ENCODE assay signal across 9 cellular contexts in the genomic region with DNA sequence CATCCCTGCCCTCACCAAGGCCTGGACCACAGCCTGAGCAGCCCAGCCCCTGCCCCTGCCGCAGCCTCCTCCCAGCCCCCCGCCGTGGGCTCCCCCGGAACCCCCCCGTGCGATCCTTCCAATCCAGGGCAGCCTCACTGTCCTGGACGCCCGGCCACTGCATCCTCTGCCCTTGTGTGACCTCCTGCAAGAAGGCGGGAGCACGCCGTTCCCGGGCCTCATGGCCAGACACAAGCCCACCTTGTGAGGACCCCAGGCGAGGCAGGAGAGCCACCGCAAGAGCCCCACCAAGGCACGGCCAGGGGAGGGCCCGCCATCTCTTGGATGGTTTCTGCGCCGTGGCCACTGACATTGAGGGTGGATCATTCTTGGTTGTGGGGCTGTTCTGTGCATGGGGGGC. TPM values are rescaled to one million over a fixed set of nuclear protein-coding genes. Genes with fewer than 3 reads are reported as not detected.
A peak's percentile ranks its signal among the peaks of the same experiment; 100 is the strongest.
DNase-seq lines count a peak whose midpoint lies in the region; ATAC-seq and FAIRE-seq lines count a peak whose summit lies in the region.
"Had no signal": no experiment of that assay in that cellular context is flagged by ENCODE, and none has a peak within 500 bp of the region (broad histone marks: within the 10 kb centered on the region; RNA-seq: fewer than 3 reads in every experiment).

No MANE protein-coding gene starts in this region.

- H3K79me1 ChIP-seq in mesenchymal stem cell (replicated peaks; ENCODE audit: low read length, poor library complexity, severe bottlenecking), result no peaks in the 10 kb centered on the region

- no peak overlapping the region for H4K91ac ChIP-seq in mesenchymal stem cell (ENCODE audit: low read length)

- no peak overlapping the region for H2BK12ac ChIP-seq in mesenchymal stem cell (ENCODE audit: low read length in 2 of 2)

- no peak overlapping the region for H3K4me3 ChIP-seq in right cardiac atrium (ENCODE audit: low read length)
- H3K4me3 ChIP-seq in mesenchymal stem cell (ENCODE audit: insufficient read depth in 1 of 2, low read depth in 1 of 2, low read length in 2 of 2), result no peak overlapping the region

- H3K9me3 Mint-ChIP-seq in activated naive CD8-positive, alpha-beta T cell treated with anti-CD3 and anti-CD28 coated beads, Interleukin-2, amount 10 ng/mL, durations not matched to agents 7 days and 5 days, result no peaks in the 10 kb centered on the region

- ATAC-seq in right cardiac atrium, result peak; percentile 10 to 12
- no peak for ATAC-seq in activated naive CD8-positive, alpha-beta T cell treated with anti-CD3 and anti-CD28 coated beads, Interleukin-2, amount 10 ng/mL, durations not matched to agents 7 days and 5 days (ENCODE audit: low read depth)
- ATAC-seq in GM21526 (IDR thresholded peaks at IDR 0.05; ENCODE audit: low FRiP score, unreplicated experiment), result no peak
- ATAC-seq in GM19463 (IDR thresholded peaks at IDR 0.05; ENCODE audit: unreplicated experiment), result no peak

- peaks cover 37% of the 10 kb centered on the region for H3K4me1 Mint-ChIP-seq in activated naive CD8-positive, alpha-beta T cell treated with anti-CD3 and anti-CD28 coated beads, Interleukin-2, amount 10 ng/mL, durations not matched to agents 7 days and 5 days

- H3K4me1 ChIP-seq in right cardiac atrium (ENCODE audit: control insufficient read depth, insufficient read depth, low read length) (no peaks in the 10 kb centered on the region), mesenchymal stem cell (ENCODE audit: control insufficient read depth, insufficient read depth, low read depth, low read length) (peaks cover 74% of the 10 kb centered on the region)

- peak overlapping the region; percentile 77 for H3K4me3 Mint-ChIP-seq in activated naive CD8-positive, alpha-beta T cell treated with anti-CD3 and anti-CD28 coated beads, Interleukin-2, amount 10 ng/mL, durations not matched to agents 7 days and 5 days

- no peak overlapping the region for H3K4me2 ChIP-seq in mesenchymal stem cell (ENCODE audit: low read length, poor library complexity, severe bottlenecking)

- peak overlapping the region; percentile 54 for H2AK5ac ChIP-seq in mesenchymal stem cell (ENCODE audit: low read length, severe bottlenecking)

- DNase-seq in right cardiac atrium, result peak in 1 of 3 donors; percentile 76
- no peak for DNase-seq in cardiac septum (ENCODE audit: low spot score)
- no peak for DNase-seq in activated naive CD8-positive, alpha-beta T cell treated with anti-CD3 and anti-CD28 coated beads, Interleukin-2, amount 10 ng/mL, durations not matched to agents 7 days and 5 days
- DNase-seq in mesenchymal stem cell, result no peak
- DNase-seq in putamen (ENCODE audit: low spot score), result no peak
- no peak for DNase-seq in GM19239 (ENCODE audit: insufficient read length, low spot score)
- DNase-seq: mammary epithelial cell had no signal

- no peak overlapping the region for H3K18ac ChIP-seq in mesenchymal stem cell (ENCODE audit: low read depth in 1 of 2, low read length in 2 of 2)

- FAIRE-seq in GM19239 (lab: Jason Lieb, UNC), result no peak

- no peak overlapping the region for H3K14ac ChIP-seq in mesenchymal stem cell (ENCODE audit: low read length in 2 of 2)

- 44% methylated on average over 18 of the region's 18 CpGs for WGBS in right cardiac atrium
- WGBS in mesenchymal stem cell, result 77% methylated on average over 18 of the region's 18 CpGs

- H3K27me3 Mint-ChIP-seq in activated naive CD8-positive, alpha-beta T cell treated with anti-CD3 and anti-CD28 coated beads, Interleukin-2, amount 10 ng/mL, durations not matched to agents 7 days and 5 days, result no peaks in the 10 kb centered on the region

- H3K9ac ChIP-seq in mesenchymal stem cell (ENCODE audit: low read length), result no peak overlapping the region

- H3K27ac ChIP-seq in right cardiac atrium (ENCODE audit: low read length) (no peak overlapping the region), mesenchymal stem cell (ENCODE audit: low read length, poor library complexity, severe bottlenecking) (no peak overlapping the region)

- no peak overlapping the region for H4K8ac ChIP-seq in mesenchymal stem cell (ENCODE audit: low read length)

- H3K9me3 ChIP-seq in right cardiac atrium (ENCODE audit: control insufficient read depth, low read length), result no peaks in the 10 kb centered on the region
- H3K9me3 ChIP-seq in mesenchymal stem cell (ENCODE audit: control insufficient read depth, low read length), result no peaks in the 10 kb centered on the region

- H2AFZ ChIP-seq in mesenchymal stem cell (ENCODE audit: low read depth, low read length), result no peak overlapping the region

- POLR2A ChIA-PET in activated naive CD8-positive, alpha-beta T cell treated with anti-CD3 and anti-CD28 coated beads, Interleukin-2, amount 10 ng/mL, durations not matched to agents 7 days and 5 days (lab: Charles Lee), result interaction anchor here (1.0 to 6.4 kb wide), 7 partner anchors 13 to 133 kb away, joined by 3 to 207 read pairs (median 6); a partner anchor contains a TSS

- no peaks in the 10 kb centered on the region for H3K36me3 ChIP-seq in mesenchymal stem cell (ENCODE audit: control insufficient read depth in 1 of 2, insufficient read depth in 2 of 2, low read depth in 1 of 2, low read length in 2 of 2)

- intact Hi-C loops in right cardiac atrium (cut with DNase I), result no loop called here
- intact Hi-C loops in cardiac septum (cut with DNase I), result no loop called here

- no peaks in the 10 kb centered on the region for H3K36me3 Mint-ChIP-seq in activated naive CD8-positive, alpha-beta T cell treated with anti-CD3 and anti-CD28 coated beads, Interleukin-2, amount 10 ng/mL, durations not matched to agents 7 days and 5 days

- H3K23ac ChIP-seq in mesenchymal stem cell (ENCODE audit: low read length in 2 of 2), result no peak overlapping the region

- H2BK120ac ChIP-seq in mesenchymal stem cell (ENCODE audit: low read depth, low read length), result no peak overlapping the region

- H3K27ac Mint-ChIP-seq in activated naive CD8-positive, alpha-beta T cell treated with anti-CD3 and anti-CD28 coated beads, Interleukin-2, amount 10 ng/mL, durations not matched to agents 7 days and 5 days, result peak overlapping the region; percentile 94

- H3K27me3 ChIP-seq in right cardiac atrium (ENCODE audit: control insufficient read depth, insufficient read depth), result no peaks in the 10 kb centered on the region
- H3K27me3 ChIP-seq in mesenchymal stem cell (ENCODE audit: control insufficient read depth in 1 of 2, insufficient read depth in 1 of 2, low read length in 2 of 2), result peaks cover 0 to 27% of the 10 kb centered on the region in 2 experiments

- no peak overlapping the region for H3K4ac ChIP-seq in mesenchymal stem cell (ENCODE audit: low read depth in 1 of 2, low read length in 2 of 2)

- no peak overlapping the region for H2BK15ac ChIP-seq in mesenchymal stem cell (ENCODE audit: low read depth, poor library complexity, severe bottlenecking)

- no peak overlapping the region for H2BK5ac ChIP-seq in mesenchymal stem cell (ENCODE audit: low read depth, low read length, poor library complexity, severe bottlenecking)

RNA-seq across cellular contexts. Expression of a gene that starts 7.8 kb away (rescaled TPM):
- total RNA-seq in right cardiac atrium (1 to 10 TPM; 3.6 to 6.6 (median 4.8) TPM), cardiac septum (6.2 TPM)
- 6.0 TPM for polyA plus RNA-seq in right cardiac atrium
- 100 to 1,000 TPM; 115 to 121 TPM for total RNA-seq in activated naive CD8-positive, alpha-beta T cell treated with anti-CD3 and anti-CD28 coated beads, Interleukin-2, amount 10 ng/mL, durations not matched to agents 7 days and 5 days
- 0.22 TPM for polyA plus RNA-seq in mesenchymal stem cell (2013, experiment 1 of 2)
- 0.21 TPM for polyA plus RNA-seq in mesenchymal stem cell (2013, experiment 2 of 2)

RNA-seq across cellular contexts. Expression of a gene that starts 35.6 kb away (rescaled TPM):
- total RNA-seq in right cardiac atrium (not detected), cardiac septum (not detected)
- not detected for polyA plus RNA-seq in right cardiac atrium
- not detected for total RNA-seq in activated naive CD8-positive, alpha-beta T cell treated with anti-CD3 and anti-CD28 coated beads, Interleukin-2, amount 10 ng/mL, durations not matched to agents 7 days and 5 days
- polyA plus RNA-seq in mesenchymal stem cell (2013, experiment 1 of 2), result not detected
- polyA plus RNA-seq in mesenchymal stem cell (2013, experiment 2 of 2), result not detected
- total RNA-seq: mammary epithelial cell had no signal
- polyA plus RNA-seq: mammary epithelial cell had no signal

RNA-seq across cellular contexts. Expression of a gene that starts 43.6 kb away (rescaled TPM):
- total RNA-seq in right cardiac atrium (10 to 100 TPM; 15.4 to 19.0 (median 16.1) TPM), cardiac septum (12.8 TPM)
- 16.9 TPM for polyA plus RNA-seq in right cardiac atrium
- 10 to 100 TPM; 33.5 to 40.1 TPM for total RNA-seq in activated naive CD8-positive, alpha-beta T cell treated with anti-CD3 and anti-CD28 coated beads, Interleukin-2, amount 10 ng/mL, durations not matched to agents 7 days and 5 days
- 10.5 TPM for polyA plus RNA-seq in mesenchymal stem cell (2013, experiment 1 of 2)
- polyA plus RNA-seq in mesenchymal stem cell (2013, experiment 2 of 2), result 10.6 TPM

RNA-seq across cellular contexts. Expression of a gene that starts 47.0 kb away (rescaled TPM):
- 10 to 100 TPM; 10.6 to 16.0 (median 15.2) TPM for total RNA-seq in right cardiac atrium
- 7.9 TPM for polyA plus RNA-seq in right cardiac atrium
- total RNA-seq in cardiac septum, result 13.3 TPM
- total RNA-seq in activated naive CD8-positive, alpha-beta T cell treated with anti-CD3 and anti-CD28 coated beads, Interleukin-2, amount 10 ng/mL, durations not matched to agents 7 days and 5 days, result 10 to 100 TPM in 1 of 2 experiments, 1 to 10 TPM in 1; 8.3 to 10.0 TPM
- polyA plus RNA-seq in mesenchymal stem cell (2013, experiment 1 of 2), result 10.2 TPM
- 10.0 TPM for polyA plus RNA-seq in mesenchymal stem cell (2013, experiment 2 of 2)

Comparison
In these comparisons a context has a peak if more than half of its experiments do, and no peak if none do; other contexts are left out.
1. ATAC-seq: peak in right cardiac atrium (2 of 2); none in activated naive CD8-positive, alpha-beta T cell treated with anti-CD3 and anti-CD28 coated beads, Interleukin-2, amount 10 ng/mL, durations not matched to agents 7 days and 5 days (single experiment), GM21526 (single experiment) and GM19463 (single experiment).
2. RNA of a gene that starts 7.8 kb away (total RNA-seq): 115 to 121 TPM in activated naive CD8-positive, alpha-beta T cell treated with anti-CD3 and anti-CD28 coated beads, Interleukin-2, amount 10 ng/mL, durations not matched to agents 7 days and 5 days; 6.2 TPM in cardiac septum (single experiment) and 3.6 to 6.6 TPM in right cardiac atrium; every median in the first group is over 10 times any median in the second.